Comparison of ENCODE assay signal across 8 cellular contexts in genomic region chr4:184733654-184734524, GRCh38.
DNase-seq lines count a peak whose midpoint lies in the region; ATAC-seq, FAIRE-seq and TF ChIP-seq lines count a peak whose summit lies in the region.

Gene CENPU (minus strand): TSS chr4:184734096. CDS start chr4:184734062, 34 bp downstream.

- no peak for TF ChIP-seq CTCF in AG09309 (IDR thresholded peaks at IDR 0.05; ENCODE audit: control insufficient read depth, insufficient read depth, low read depth, low read length, missing control alignments)

- peak within 1 kb of the TSS; percentile 91 for H3K4me3 ChIP-seq in AG09309 (ENCODE audit: control insufficient read depth, low read depth, low read length)

- ATAC-seq in GM19025 (IDR thresholded peaks at IDR 0.05; ENCODE audit: low read depth, unreplicated experiment) (peak; percentile 95), HG03342 (IDR thresholded peaks at IDR 0.05; ENCODE audit: unreplicated experiment) (peak; percentile 92)

- FAIRE-seq in islet of Langerhans (lab: Jason Lieb, UNC), result peak; percentile 41

- DNase-seq in AG09309 (ENCODE audit: low read depth) (peak; percentile 92), NCI-H446 (lab: John Stamatoyannopoulos, UW) (peak; percentile 93 to 98), cerebellar cortex (ENCODE audit: low spot score) (peak; percentile 98)
- DNase-seq in activated CD4-positive, CD25-positive, alpha-beta regulatory T cell treated with anti-CD3 and anti-CD28 coated beads, Interleukin-2, amount 50 U/mL, for 16 hours (ENCODE audit: low read depth, low spot score), result peak; percentile 88
- peak; percentile 93 for DNase-seq in stimulated activated CD4-positive, alpha-beta T cell treated with anti-CD3 and anti-CD28 coated beads, Interleukin-12 subunit alpha, Interleukin-12 subunit beta, amount 100 ng/mL, for 4 hours

Comparison
In these comparisons a context has a peak if more than half of its experiments do, and no peak if none do; other contexts are left out.
1. Peak in every context shown above with its lines: DNase-seq, ATAC-seq and H3K4me3 ChIP-seq.